19 cellular contexts compared by ENCODE assay signal in genomic region chr4:28082686-28083390, GRCh38.
"Had no signal": no experiment of that assay in that cellular context is flagged by ENCODE, and none has a peak within 500 bp of the region (broad histone marks: within the 10 kb centered on the region; RNA-seq: fewer than 3 reads in every experiment).

No MANE protein-coding gene starts in this region.

- H3K36me3 Mint-ChIP-seq: stimulated activated naive B cell treated with anti-CD40 and anti-IgM and Interleukin-4, amounts not matched to agents 10 μg/mL and 1 μg/mL and 100 μg/mL, for 72 hours had no signal

- H3K4me3 ChIP-seq: gastroesophageal sphincter, heart right ventricle, lung, pancreas, tibial artery had no signal

- H3K27ac ChIP-seq: gastroesophageal sphincter, heart right ventricle, pancreas, tibial artery had no signal

- DNase-seq: activated CD4-positive, CD25-positive, alpha-beta regulatory T cell treated with anti-CD3 and anti-CD28 coated beads, Interleukin-2, amount 50 U/mL, for 72 hours; activated naive CD4-positive, alpha-beta T cell treated with Interleukin-2 at 50 U/mL for 16 hours; activated naive CD8-positive, alpha-beta T cell treated with anti-CD3 and anti-CD28 coated beads, Interleukin-2, amount 50 U/mL, for 24 hours; activated T-cell treated with anti-CD3 and anti-CD28 coated beads for 4 hours; caudate nucleus; cortex of kidney; effector CD4-positive, alpha-beta T cell; heart right ventricle; left colon; pancreas; stimulated activated CD4-positive, alpha-beta T cell treated with anti-CD3 and anti-CD28 coated beads, Interleukin-15, amount 100 ng/mL, for 24 hours; stimulated activated CD4-positive, alpha-beta T cell treated with anti-CD3 and anti-CD28 coated beads, Interleukin-4, amount 100 ng/mL, for 1 hour; stimulated activated naive B cell treated with anti-CD40 and anti-IgM and Interleukin-4, amounts not matched to agents 10 μg/mL and 1 μg/mL and 100 μg/mL, for 72 hours; tibial artery had no signal

- ATAC-seq: activated naive CD8-positive, alpha-beta T cell treated with anti-CD3 and anti-CD28 coated beads, Interleukin-2, amount 50 U/mL, for 24 hours; gastroesophageal sphincter; heart right ventricle; left colon; pancreas; stimulated activated naive B cell treated with anti-CD40 and anti-IgM and Interleukin-4, amounts not matched to agents 10 μg/mL and 1 μg/mL and 100 μg/mL, for 72 hours had no signal

- H3K9me3 ChIP-seq: pancreas, tibial artery had no signal

- H3K27ac Mint-ChIP-seq: activated naive CD8-positive, alpha-beta T cell treated with anti-CD3 and anti-CD28 coated beads, Interleukin-2, amount 50 U/mL, for 24 hours; stimulated activated naive B cell treated with anti-CD40 and anti-IgM and Interleukin-4, amounts not matched to agents 10 μg/mL and 1 μg/mL and 100 μg/mL, for 72 hours had no signal

- H3K4me1 ChIP-seq: gastroesophageal sphincter, heart right ventricle, pancreas, tibial artery had no signal

- FAIRE-seq: endothelial cell of umbilical vein, pancreas, urothelium cell line had no signal

- H3K27me3 Mint-ChIP-seq: activated naive CD8-positive, alpha-beta T cell treated with anti-CD3 and anti-CD28 coated beads, Interleukin-2, amount 50 U/mL, for 24 hours; stimulated activated naive B cell treated with anti-CD40 and anti-IgM and Interleukin-4, amounts not matched to agents 10 μg/mL and 1 μg/mL and 100 μg/mL, for 72 hours had no signal

- H3K4me3 Mint-ChIP-seq: activated naive CD8-positive, alpha-beta T cell treated with anti-CD3 and anti-CD28 coated beads, Interleukin-2, amount 50 U/mL, for 24 hours; neural crest cell; stimulated activated naive B cell treated with anti-CD40 and anti-IgM and Interleukin-4, amounts not matched to agents 10 μg/mL and 1 μg/mL and 100 μg/mL, for 72 hours had no signal

- H3K27me3 ChIP-seq: gastroesophageal sphincter, heart right ventricle, pancreas, tibial artery had no signal

- H3K4me1 Mint-ChIP-seq: activated naive CD8-positive, alpha-beta T cell treated with anti-CD3 and anti-CD28 coated beads, Interleukin-2, amount 50 U/mL, for 24 hours; neural crest cell; stimulated activated naive B cell treated with anti-CD40 and anti-IgM and Interleukin-4, amounts not matched to agents 10 μg/mL and 1 μg/mL and 100 μg/mL, for 72 hours had no signal

- H3K36me3 ChIP-seq: gastroesophageal sphincter, heart right ventricle, pancreas, tibial artery had no signal
